8 cellular contexts compared by ENCODE assay signal in genomic region chr3:98980915-98981596, GRCh38.
DNase-seq lines count a peak whose midpoint lies in the region; ATAC-seq, FAIRE-seq and TF ChIP-seq lines count a peak whose summit lies in the region.

No MANE protein-coding gene starts in this region.

- DNase-seq in EL (peak; percentile 89), GM20000 (ENCODE audit: low spot score) (peak; percentile 34), H1 (ENCODE audit: low read depth in 1 of 2, low spot score in 2 of 2) (no peak), pons (ENCODE audit: low spot score) (no peak), vagina (ENCODE audit: extremely low spot score in 2 of 2) (no peak), left ventricle myocardium superior (no peak), hepatic stellate cell (ENCODE audit: low spot score) (no peak)

- no peak overlapping the region for H3K18ac ChIP-seq in H1 (ENCODE audit: extremely low read depth, low read length)

- no peaks in the 10 kb centered on the region for H3K9me3 ChIP-seq in H1 (ENCODE audit: insufficient read depth in 2 of 2, low read depth in 1 of 2, low read length in 1 of 2)
- H3K9me3 ChIP-seq in vagina = no peaks in the 10 kb centered on the region

- H3K9ac ChIP-seq in H1 (replicated peaks in 1 of 4; ENCODE audit: extremely low read depth in 1 of 4, low read depth in 3 of 4, low read length in 3 of 4) = no peak overlapping the region; a peak in 2 of 7 replicates

- H4K5ac ChIP-seq in H1 (ENCODE audit: insufficient read length, low read depth, low read length) = no peak overlapping the region

- no peak overlapping the region for H2BK15ac ChIP-seq in H1 (ENCODE audit: low read length)

- no peak for TF ChIP-seq POLR2A in H1 (IDR thresholded peaks at IDR 0.05; ENCODE audit: control extremely low read depth in 1 of 2, low read depth in 2 of 2, low read length in 2 of 2)
- no peak for TF ChIP-seq POLR2A in vagina (IDR thresholded peaks at IDR 0.05)

- ATAC-seq in HG03378 (IDR thresholded peaks at IDR 0.05; ENCODE audit: unreplicated experiment) = peak; percentile 97
- no peak for ATAC-seq in left ventricle myocardium superior

- intact Hi-C loops in vagina (cut with DNase I) = no loop called here
- intact Hi-C loops in left ventricle myocardium superior (cut with micrococcal nuclease) = no loop called here

- TF ChIP-seq RAD21 in H1 (IDR thresholded peaks at IDR 0.05 in 1 of 2, conservative IDR thresholded peaks at IDR 0.05 in 1 of 2; ENCODE audit: low read depth in 2 of 2, low read length in 2 of 2) = no peak

- no peaks in the 10 kb centered on the region for H4K20me1 ChIP-seq in H1 (replicated peaks in 1 of 2; ENCODE audit: control insufficient read depth in 1 of 2, insufficient read depth in 2 of 2, low read length in 2 of 2)

- no peaks in the 10 kb centered on the region for H3K79me2 ChIP-seq in H1 (ENCODE audit: control insufficient read depth in 1 of 2, insufficient read depth in 2 of 2, low read length in 2 of 2)

- POLR2A ChIA-PET in H1 (lab: Charles Lee; ENCODE audit: partially characterized antibody) = interaction anchor here (0.6 to 0.7 kb wide), 2 partner anchors 77 to 89 kb away, joined by 3 read pairs; no protein-coding TSS in a partner anchor

- H3K4ac ChIP-seq in H1 (replicated peaks; ENCODE audit: insufficient read length, low read depth, low read length) = no peak overlapping the region

- no peak overlapping the region for H2BK12ac ChIP-seq in H1 (ENCODE audit: low read depth, low read length)

- H3K4me3 ChIP-seq in H1 (ENCODE audit: extremely low read depth in 1 of 4, insufficient read depth in 2 of 4, low read depth in 3 of 4, low read length in 4 of 4) (no peak overlapping the region), vagina (no peak overlapping the region)

- H3K27me3 ChIP-seq in H1 (replicated peaks in 1 of 4; ENCODE audit: control insufficient read depth in 3 of 4, extremely low read depth in 1 of 4, insufficient read depth in 3 of 4, low read length in 3 of 4) = no peaks in the 10 kb centered on the region
- H3K27me3 ChIP-seq in vagina = no peaks in the 10 kb centered on the region

- FAIRE-seq in H1 (lab: Jason Lieb, UNC) = no peak

- H2BK20ac ChIP-seq in H1 (ENCODE audit: low read length) = no peak overlapping the region

- no peak overlapping the region for H2BK5ac ChIP-seq in H1 (ENCODE audit: low read depth, low read length)

- no peaks in the 10 kb centered on the region; a peak in 3 of 7 replicates for H3K4me1 ChIP-seq in H1 (replicated peaks in 1 of 4; ENCODE audit: control insufficient read depth in 3 of 4, insufficient read depth in 4 of 4, low read length in 3 of 4)
- H3K4me1 ChIP-seq in vagina = peaks cover 2% of the 10 kb centered on the region

- no peaks in the 10 kb centered on the region for H3K79me1 ChIP-seq in H1 (ENCODE audit: low read depth, low read length)

- H2BK120ac ChIP-seq in H1 (replicated peaks; ENCODE audit: low read depth, low read length) = no peak overlapping the region

- TF ChIP-seq EP300 in H1 (IDR thresholded peaks at IDR 0.05; ENCODE audit: borderline replicate concordance in 1 of 2, low read depth in 2 of 2, low read length in 2 of 2) = no peak

- H3K14ac ChIP-seq in H1 (ENCODE audit: insufficient read length) = no peak overlapping the region

- H3K4me2 ChIP-seq in H1 (ENCODE audit: insufficient read depth in 1 of 2, low read depth in 2 of 2, low read length in 2 of 2) = no peak overlapping the region

- no peaks in the 10 kb centered on the region for H3K23me2 ChIP-seq in H1 (ENCODE audit: low read depth, low read length)

- WGBS in H1 (ENCODE audit: extremely low coverage in 1 of 2, insufficient coverage in 1 of 2, insufficient read length in 1 of 2, insufficient replicate concordance in 2 of 2, low coverage in 1 of 2, low lambda C conversion rate in 2 of 2, missing lambda C conversion rate in 1 of 2), 2 experiments = 89% methylated on average over 2 of the region's 2 CpGs; no CpG with 5 or more reads in 1 of the 2 experiments

- H3K36me3 ChIP-seq in H1 (ENCODE audit: control insufficient read depth in 2 of 4, insufficient read depth in 4 of 4, low read length in 3 of 4) = no peaks in the 10 kb centered on the region
- H3K36me3 ChIP-seq in vagina = no peaks in the 10 kb centered on the region

- H4K8ac ChIP-seq in H1 (ENCODE audit: extremely low read depth, insufficient read depth, low read length) = no peak overlapping the region

- CTCF ChIA-PET in H1 (lab: Charles Lee; ENCODE audit: partially characterized antibody) = interaction anchor here (1.8 kb wide), 1 partner anchor 13 kb away, joined by 13 read pairs; no protein-coding TSS in a partner anchor

- H2AK5ac ChIP-seq in H1 (ENCODE audit: low read depth, low read length) = no peak overlapping the region

- peak overlapping the region; percentile 74; the same call in 1 of the 2 replicates for H2AFZ ChIP-seq in H1 (ENCODE audit: low read length)

- H3K56ac ChIP-seq in H1 (replicated peaks; ENCODE audit: insufficient read length, low read depth, low read length) = no peak overlapping the region

- H4K91ac ChIP-seq in H1 (replicated peaks; ENCODE audit: insufficient read length, low read length) = no peak overlapping the region

- H3K23ac ChIP-seq in H1 (ENCODE audit: insufficient read length) = no peak overlapping the region

- TF ChIP-seq CTCF in GM20000 (IDR thresholded peaks at IDR 0.05; ENCODE audit: extremely low read depth, missing control alignments) = no peak
- no peak for TF ChIP-seq CTCF in H1 (IDR thresholded peaks at IDR 0.05; ENCODE audit: control extremely low read depth in 1 of 3, insufficient read depth in 1 of 3, low read depth in 1 of 3, low read length in 3 of 3)
- no peak for TF ChIP-seq CTCF in vagina (IDR thresholded peaks at IDR 0.05)

- no peak overlapping the region for H3K27ac ChIP-seq in H1 (ENCODE audit: low read depth, low read length)
- H3K27ac ChIP-seq in vagina = no peak overlapping the region

TF ChIP-seq in H1, 55 proteins besides CTCF, POLR2A, EP300 and RAD21:
- TF ChIP-seq HDAC6 (IDR thresholded peaks at IDR 0.05; ENCODE audit: low read depth, low read length) (no peak), PHF8 (conservative IDR thresholded peaks at IDR 0.05; ENCODE audit: low read depth, low read length) (no peak), BACH1 (IDR thresholded peaks at IDR 0.05; ENCODE audit: low read length) (no peak), EGR1 (IDR thresholded peaks at IDR 0.05; ENCODE audit: borderline replicate concordance, low read depth, low read length) (no peak), TAF7 (optimal IDR thresholded peaks at IDR 0.05; ENCODE audit: borderline replicate concordance, low read depth, low read length) (no peak), CREB1 (IDR thresholded peaks at IDR 0.05) (no peak), SRF (IDR thresholded peaks at IDR 0.05; ENCODE audit: low read depth, low read length) (no peak), YY1 (IDR thresholded peaks at IDR 0.05; ENCODE audit: low read depth, low read length) (no peak), MAX (IDR thresholded peaks at IDR 0.05) (no peak), GTF2F1 (IDR thresholded peaks at IDR 0.05; ENCODE audit: borderline replicate concordance, low read depth, low read length) (no peak), CEBPB (IDR thresholded peaks at IDR 0.05; ENCODE audit: low read depth, low read length) (no peak), KDM4A (IDR thresholded peaks at IDR 0.05; ENCODE audit: low read depth, low read length, severe bottlenecking) (no peak), NRF1 (IDR thresholded peaks at IDR 0.05; ENCODE audit: low read depth, low read length) (no peak), RBBP5 (IDR thresholded peaks at IDR 0.05; ENCODE audit: borderline replicate concordance, low read depth, low read length) (no peak), SIX5 (IDR thresholded peaks at IDR 0.05; ENCODE audit: low read depth, low read length) (no peak), CBX5 (IDR thresholded peaks at IDR 0.05; ENCODE audit: low read depth, low read length) (no peak), SP4 (IDR thresholded peaks at IDR 0.05; ENCODE audit: low read length) (no peak)
TF ChIP-seq in H1: peak in this region for 0.

Comparison
In these comparisons a context has a peak if more than half of its experiments do, and no peak if none do; other contexts are left out.
1. DNase-seq: peak in EL (single experiment) and GM20000 (single experiment); none in H1 (0 of 2), pons (single experiment), vagina (0 of 2), left ventricle myocardium superior (single experiment) and hepatic stellate cell (single experiment).